ENCODE assay signal across 15 cellular contexts in the genomic region with DNA sequence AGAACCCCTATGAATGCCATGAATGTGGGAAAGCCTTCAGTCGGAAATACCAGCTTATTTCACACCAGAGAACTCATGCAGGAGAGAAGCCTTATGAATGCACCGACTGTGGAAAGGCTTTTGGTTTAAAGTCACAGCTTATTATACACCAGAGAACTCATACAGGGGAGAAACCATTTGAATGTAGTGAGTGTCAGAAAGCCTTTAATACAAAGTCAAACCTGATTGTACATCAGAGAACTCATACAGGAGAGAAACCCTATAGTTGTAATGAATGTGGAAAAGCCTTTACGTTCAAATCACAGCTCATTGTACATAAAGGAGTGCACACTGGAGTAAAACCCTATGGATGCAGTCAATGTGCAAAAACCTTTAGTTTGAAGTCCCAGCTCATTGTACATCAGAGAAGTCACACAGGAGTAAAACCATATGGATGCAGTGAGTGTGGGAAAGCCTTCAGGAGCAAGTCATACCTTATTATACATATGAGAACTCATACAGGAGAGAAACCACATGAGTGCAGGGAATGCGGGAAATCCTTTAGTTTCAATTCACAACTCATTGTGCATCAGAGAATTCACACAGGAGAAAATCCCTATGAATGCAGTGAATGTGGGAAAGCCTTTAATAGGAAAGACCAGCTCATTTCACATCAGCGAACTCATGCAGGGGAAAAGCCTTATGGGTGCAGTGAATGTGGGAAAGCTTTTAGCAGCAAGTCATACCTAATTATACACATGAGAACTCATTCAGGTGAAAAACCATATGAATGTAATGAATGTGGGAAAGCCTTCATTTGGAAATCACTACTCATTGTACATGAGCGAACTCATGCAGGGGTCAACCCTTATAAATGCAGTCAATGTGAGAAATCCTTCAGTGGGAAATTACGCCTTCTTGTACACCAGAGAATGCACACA. TPM values are rescaled to one million over a fixed set of nuclear protein-coding genes. Genes with fewer than 3 reads are reported as not detected.
DNase-seq lines count a peak whose midpoint lies in the region; ATAC-seq and TF ChIP-seq lines count a peak whose summit lies in the region.
"Had no signal": no experiment of that assay in that cellular context is flagged by ENCODE, and none has a peak within 500 bp of the region (broad histone marks: within the 10 kb centered on the region; RNA-seq: fewer than 3 reads in every experiment).

No MANE protein-coding gene starts in this region.

- H3K27me3 Mint-ChIP-seq in activated naive CD8-positive, alpha-beta T cell treated with anti-CD3 and anti-CD28 coated beads, Interleukin-2, amount 10 ng/mL, durations not matched to agents 7 days and 5 days: no peaks in the 10 kb centered on the region

- POLR2A ChIA-PET in activated naive CD8-positive, alpha-beta T cell treated with anti-CD3 and anti-CD28 coated beads, Interleukin-2, amount 10 ng/mL, durations not matched to agents 7 days and 5 days (lab: Charles Lee): no interaction called here

- no peak for TF ChIP-seq CTCF in AG10803 (conservative IDR thresholded peaks at IDR 0.05; ENCODE audit: low read length)

- H3K36me3 Mint-ChIP-seq in activated naive CD8-positive, alpha-beta T cell treated with anti-CD3 and anti-CD28 coated beads, Interleukin-2, amount 10 ng/mL, durations not matched to agents 7 days and 5 days: peaks cover 53% of the 10 kb centered on the region

- peak; percentile 8 for DNase-seq in AG10803 (ENCODE audit: low read depth)
- peak; percentile 5 for DNase-seq in EL
- DNase-seq in activated naive CD8-positive, alpha-beta T cell treated with anti-CD3 and anti-CD28 coated beads, Interleukin-2, amount 10 ng/mL, durations not matched to agents 7 days and 5 days: no peak
- peak; percentile 16 to 24 for DNase-seq in lung microvascular endothelial cell (ENCODE audit: low read depth in 2 of 2)
- DNase-seq in stimulated activated CD4-positive, alpha-beta T cell treated with anti-CD3 and anti-CD28 coated beads, Interleukin-4, amount 100 ng/mL, for 1 hour: no peak
- no peak for DNase-seq in NK-92 treated with Interleukin-12 subunit alpha and Interleukin-12 subunit beta, amount 100 ng/mL, for 24 hours (lab: John Stamatoyannopoulos, UW)
- DNase-seq: GOT3, left cardiac atrium, NCI-H2029 treated with DMSO at 0.1 percent for 48 hours had no signal

- no peak for ATAC-seq in activated naive CD8-positive, alpha-beta T cell treated with anti-CD3 and anti-CD28 coated beads, Interleukin-2, amount 10 ng/mL, durations not matched to agents 7 days and 5 days (ENCODE audit: low read depth)
- ATAC-seq in HG03039 (IDR thresholded peaks at IDR 0.05; ENCODE audit: unreplicated experiment) (no peak), HG02840 (IDR thresholded peaks at IDR 0.05; ENCODE audit: low FRiP score, unreplicated experiment) (no peak)
- ATAC-seq: activated CD4-positive, CD25-positive, alpha-beta regulatory T cell treated with anti-CD3 and anti-CD28 coated beads, Interleukin-2, amount 50 U/mL, for 24 hours; left cardiac atrium; Right ventricle myocardium inferior had no signal

- H3K4me3 Mint-ChIP-seq in activated naive CD8-positive, alpha-beta T cell treated with anti-CD3 and anti-CD28 coated beads, Interleukin-2, amount 10 ng/mL, durations not matched to agents 7 days and 5 days: no peak overlapping the region

- no peaks in the 10 kb centered on the region for H3K4me1 Mint-ChIP-seq in activated naive CD8-positive, alpha-beta T cell treated with anti-CD3 and anti-CD28 coated beads, Interleukin-2, amount 10 ng/mL, durations not matched to agents 7 days and 5 days

- peak overlapping the region; percentile 24 for H3K27ac Mint-ChIP-seq in activated naive CD8-positive, alpha-beta T cell treated with anti-CD3 and anti-CD28 coated beads, Interleukin-2, amount 10 ng/mL, durations not matched to agents 7 days and 5 days

- H3K4me3 ChIP-seq in AG10803 (ENCODE audit: low read length): no peak overlapping the region

- H3K9me3 Mint-ChIP-seq in activated naive CD8-positive, alpha-beta T cell treated with anti-CD3 and anti-CD28 coated beads, Interleukin-2, amount 10 ng/mL, durations not matched to agents 7 days and 5 days: peaks cover 42% of the 10 kb centered on the region

RNA-seq across cellular contexts. Expression of a gene that starts 22.3 kb away (rescaled TPM):
- total RNA-seq in activated naive CD8-positive, alpha-beta T cell treated with anti-CD3 and anti-CD28 coated beads, Interleukin-2, amount 10 ng/mL, durations not matched to agents 7 days and 5 days: 10 to 100 TPM; 24.1 to 25.6 TPM
- total RNA-seq in lung microvascular endothelial cell: 22.2 and 31.5 TPM in 2 replicates

RNA-seq across cellular contexts. Expression of a gene that starts 32.1 kb away (rescaled TPM):
- total RNA-seq in activated naive CD8-positive, alpha-beta T cell treated with anti-CD3 and anti-CD28 coated beads, Interleukin-2, amount 10 ng/mL, durations not matched to agents 7 days and 5 days: not detected
- not detected in 2 replicates for total RNA-seq in lung microvascular endothelial cell
- total RNA-seq: endothelial cell of umbilical vein, left cardiac atrium, renal cortical epithelial cell, Right ventricle myocardium inferior had no signal

Comparison
In these comparisons a context has a peak if more than half of its experiments do, and no peak if none do; other contexts are left out.
1. DNase-seq: peak in AG10803 (single experiment), EL (single experiment) and lung microvascular endothelial cell (2 of 2); none in activated naive CD8-positive, alpha-beta T cell treated with anti-CD3 and anti-CD28 coated beads, Interleukin-2, amount 10 ng/mL, durations not matched to agents 7 days and 5 days (single experiment), stimulated activated CD4-positive, alpha-beta T cell treated with anti-CD3 and anti-CD28 coated beads, Interleukin-4, amount 100 ng/mL, for 1 hour (single experiment) and NK-92 treated with Interleukin-12 subunit alpha and Interleukin-12 subunit beta, amount 100 ng/mL, for 24 hours (single experiment).